8 cellular contexts compared by ENCODE assay signal in the genomic region with DNA sequence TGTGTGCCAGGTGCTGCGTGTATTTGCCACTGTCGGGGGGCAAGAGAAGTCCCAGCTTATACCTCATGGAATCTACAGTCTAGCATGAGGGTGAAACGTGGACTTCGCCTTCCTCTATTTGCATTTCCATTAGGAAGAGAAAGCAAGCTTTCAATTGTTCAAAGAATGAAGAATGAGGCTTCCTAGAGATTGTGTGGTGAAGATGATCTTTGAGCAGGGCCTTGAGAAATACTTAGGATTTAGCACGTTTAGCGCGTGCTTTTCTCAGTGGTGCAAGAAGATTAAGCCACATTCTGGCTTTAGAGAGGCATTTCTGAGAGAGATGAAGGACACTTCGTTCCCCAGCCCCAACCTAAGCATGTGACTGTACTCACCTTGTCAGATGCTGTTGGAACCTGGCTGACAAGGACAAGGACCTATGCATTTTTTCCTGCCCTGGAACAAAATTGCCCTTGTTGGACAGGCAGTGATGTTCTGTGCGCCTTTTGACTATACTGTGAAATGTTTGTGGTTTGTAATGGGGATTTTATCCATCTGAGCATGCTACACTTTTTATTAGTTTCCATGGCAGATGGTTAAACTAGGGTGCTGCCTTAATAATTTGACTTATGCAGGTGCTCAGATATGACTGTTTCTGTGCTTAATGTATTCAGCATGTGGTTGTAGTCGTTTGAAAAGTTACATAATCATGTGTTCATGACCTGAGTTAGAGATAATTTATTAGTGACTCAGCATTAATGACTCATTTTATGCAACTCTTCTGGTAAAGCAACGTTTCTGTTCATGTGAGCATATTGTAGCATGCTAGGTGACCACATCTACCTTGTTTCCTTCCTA. TPM values are rescaled to one million over a fixed set of nuclear protein-coding genes. Genes with fewer than 3 reads are reported as not detected.
A peak's percentile ranks its signal among the peaks of the same experiment; 100 is the strongest.
DNase-seq lines count a peak whose midpoint lies in the region; ATAC-seq, FAIRE-seq and TF ChIP-seq lines count a peak whose summit lies in the region.

No MANE protein-coding gene starts in this region.

- H3K4me3 ChIP-seq in H1 (ENCODE audit: extremely low read depth in 1 of 4, insufficient read depth in 2 of 4, low read depth in 3 of 4, low read length in 4 of 4): no peak overlapping the region
- H3K4me3 ChIP-seq in osteoblast (ENCODE audit: insufficient read depth, low read length): no peak overlapping the region

- H4K20me1 ChIP-seq in H1 (replicated peaks in 1 of 2; ENCODE audit: control insufficient read depth in 1 of 2, insufficient read depth in 2 of 2, low read length in 2 of 2) (peaks cover 0 to 2% of the 10 kb centered on the region in 2 experiments), osteoblast (ENCODE audit: insufficient read depth, low read length) (peaks cover 27% of the 10 kb centered on the region)

- peak overlapping the region in 1 of 2 donors; percentile 6 for H3K4me3 Mint-ChIP-seq in stimulated activated naive CD8-positive, alpha-beta T cell treated with anti-CD3 and anti-CD28 coated beads, Interleukin-15, amount 100 ng/mL, for 72 hours
- H3K4me3 Mint-ChIP-seq in immature natural killer cell: no peak overlapping the region

- H3K4me2 ChIP-seq in H1 (ENCODE audit: insufficient read depth in 1 of 2, low read depth in 2 of 2, low read length in 2 of 2) (peak overlapping the region in 1 of 2 experiments; percentile 30; a peak in 1 of 4 replicates), osteoblast (ENCODE audit: insufficient read depth, low read length) (no peak overlapping the region)

- peak; percentile 47 for ATAC-seq in GM21576 (IDR thresholded peaks at IDR 0.05; ENCODE audit: unreplicated experiment)
- peak; percentile 67 for ATAC-seq in stimulated activated naive CD8-positive, alpha-beta T cell treated with anti-CD3 and anti-CD28 coated beads, Interleukin-15, amount 100 ng/mL, for 72 hours

- no peak overlapping the region for H4K8ac ChIP-seq in H1 (ENCODE audit: extremely low read depth, insufficient read depth, low read length)

- no peak overlapping the region for H4K5ac ChIP-seq in H1 (ENCODE audit: insufficient read length, low read depth, low read length)

- H2BK12ac ChIP-seq in H1 (ENCODE audit: low read depth, low read length): no peak overlapping the region

- no peak overlapping the region for H2BK20ac ChIP-seq in H1 (ENCODE audit: low read length)

- H3K56ac ChIP-seq in H1 (replicated peaks; ENCODE audit: insufficient read length, low read depth, low read length): no peak overlapping the region

- H3K23ac ChIP-seq in H1 (ENCODE audit: insufficient read length): no peak overlapping the region

- no peak overlapping the region for H2BK15ac ChIP-seq in H1 (ENCODE audit: low read length)

- H2BK5ac ChIP-seq in H1 (ENCODE audit: low read depth, low read length): no peak overlapping the region

- peaks cover 6 to 12% (median 12%) of the 10 kb centered on the region in 3 donors for H3K36me3 Mint-ChIP-seq in immature natural killer cell

- no peak overlapping the region for H4K91ac ChIP-seq in H1 (replicated peaks; ENCODE audit: insufficient read length, low read length)

- no peak for TF ChIP-seq CTCF in H1 (IDR thresholded peaks at IDR 0.05; ENCODE audit: control extremely low read depth in 1 of 3, insufficient read depth in 1 of 3, low read depth in 1 of 3, low read length in 3 of 3)
- no peak for TF ChIP-seq CTCF in osteoblast (IDR thresholded peaks at IDR 0.05; ENCODE audit: extremely low read depth, low read depth, low read length)

- no peak overlapping the region for H3K9ac ChIP-seq in H1 (replicated peaks in 1 of 4; ENCODE audit: extremely low read depth in 1 of 4, low read depth in 3 of 4, low read length in 3 of 4)

- 75% methylated on average over 11 of the region's 11 CpGs; no CpG with 5 or more reads in 1 of the 2 experiments for WGBS in H1 (ENCODE audit: extremely low coverage in 1 of 2, insufficient coverage in 1 of 2, insufficient read length in 1 of 2, insufficient replicate concordance in 2 of 2, low coverage in 1 of 2, low lambda C conversion rate in 2 of 2, missing lambda C conversion rate in 1 of 2), 2 experiments

- peak; percentile 78 for FAIRE-seq in GM12891 (lab: Jason Lieb, UNC)
- no peak for FAIRE-seq in H1 (lab: Jason Lieb, UNC)

- TF ChIP-seq RAD21 in H1 (IDR thresholded peaks at IDR 0.05 in 1 of 2, conservative IDR thresholded peaks at IDR 0.05 in 1 of 2; ENCODE audit: low read depth in 2 of 2, low read length in 2 of 2): no peak

- no peaks in the 10 kb centered on the region for H3K9me3 ChIP-seq in H1 (ENCODE audit: insufficient read depth in 2 of 2, low read depth in 1 of 2, low read length in 1 of 2)
- H3K9me3 ChIP-seq in osteoblast (ENCODE audit: low read depth, low read length): no peaks in the 10 kb centered on the region

- 0 out of 2 replicates have a peak, but pooled peaks cover 3% of the 10 kb centered on the region for H3K79me1 ChIP-seq in H1 (ENCODE audit: low read depth, low read length)

- H3K27me3 Mint-ChIP-seq in stimulated activated naive CD8-positive, alpha-beta T cell treated with anti-CD3 and anti-CD28 coated beads, Interleukin-15, amount 100 ng/mL, for 72 hours: no peaks in the 10 kb centered on the region
- no peaks in the 10 kb centered on the region for H3K27me3 Mint-ChIP-seq in immature natural killer cell (ENCODE audit: low read depth in 3 of 3)

- TF ChIP-seq POLR2A in GM12891 (IDR thresholded peaks at IDR 0.05; ENCODE audit: low read depth, low read length): no peak
- no peak for TF ChIP-seq POLR2A in H1 (IDR thresholded peaks at IDR 0.05; ENCODE audit: control extremely low read depth in 1 of 2, low read depth in 2 of 2, low read length in 2 of 2)

- H3K4me1 ChIP-seq in H1 (replicated peaks in 1 of 4; ENCODE audit: control insufficient read depth in 3 of 4, insufficient read depth in 4 of 4, low read length in 3 of 4) (peaks cover 0 to 9% (median 4%) of the 10 kb centered on the region in 4 experiments; a peak in 3 of 7 replicates), osteoblast (ENCODE audit: insufficient read depth, low read length) (peaks cover 21% of the 10 kb centered on the region)

- H3K79me2 ChIP-seq in H1 (ENCODE audit: control insufficient read depth in 1 of 2, insufficient read depth in 2 of 2, low read length in 2 of 2): peaks cover 4 to 71% of the 10 kb centered on the region in 2 experiments
- H3K79me2 ChIP-seq in osteoblast (ENCODE audit: insufficient read depth, low read length): peaks cover 71% of the 10 kb centered on the region

- H3K4ac ChIP-seq in H1 (replicated peaks; ENCODE audit: insufficient read length, low read depth, low read length): no peak overlapping the region

- H3K18ac ChIP-seq in H1 (ENCODE audit: extremely low read depth, low read length): no peak overlapping the region

- no peaks in the 10 kb centered on the region for H3K9me3 Mint-ChIP-seq in stimulated activated naive CD8-positive, alpha-beta T cell treated with anti-CD3 and anti-CD28 coated beads, Interleukin-15, amount 100 ng/mL, for 72 hours
- H3K9me3 Mint-ChIP-seq in immature natural killer cell: peaks cover 0 to 1% (median 0%) of the 10 kb centered on the region in 6 donors

- no peaks in the 10 kb centered on the region for H3K23me2 ChIP-seq in H1 (ENCODE audit: low read depth, low read length)

- H3K36me3 ChIP-seq in H1 (ENCODE audit: control insufficient read depth in 2 of 4, insufficient read depth in 4 of 4, low read length in 3 of 4) (no peaks in the 10 kb centered on the region), osteoblast (ENCODE audit: insufficient read depth, low read length) (no peaks in the 10 kb centered on the region)

- H2AFZ ChIP-seq in H1 (ENCODE audit: low read length) (no peak overlapping the region), osteoblast (ENCODE audit: low read length) (no peak overlapping the region)

- no peak overlapping the region for H3K27ac ChIP-seq in H1 (ENCODE audit: low read depth, low read length)
- H3K27ac ChIP-seq in osteoblast (ENCODE audit: low read depth, low read length): no peak overlapping the region

- POLR2A ChIA-PET in H1 (lab: Charles Lee; ENCODE audit: partially characterized antibody): no interaction called here

- peak overlapping the region in 1 of 2 donors; percentile 4 for H3K27ac Mint-ChIP-seq in stimulated activated naive CD8-positive, alpha-beta T cell treated with anti-CD3 and anti-CD28 coated beads, Interleukin-15, amount 100 ng/mL, for 72 hours
- no peak overlapping the region for H3K27ac Mint-ChIP-seq in immature natural killer cell

- CTCF ChIA-PET in H1 (lab: Charles Lee; ENCODE audit: partially characterized antibody): no interaction called here

- no peaks in the 10 kb centered on the region for H3K27me3 ChIP-seq in H1 (replicated peaks in 1 of 4; ENCODE audit: control insufficient read depth in 3 of 4, extremely low read depth in 1 of 4, insufficient read depth in 3 of 4, low read length in 3 of 4)
- H3K27me3 ChIP-seq in osteoblast (ENCODE audit: insufficient read depth, low read length): no peaks in the 10 kb centered on the region

- DNase-seq in GM12891 (ENCODE audit: insufficient read length, low spot score) (no peak), HPDE6-E6E7 (ENCODE audit: extremely low spot score) (peak; percentile 61), H1 (ENCODE audit: low read depth in 1 of 2, low spot score in 2 of 2) (no peak), immature natural killer cell (no peak), osteoblast (ENCODE audit: insufficient read length, low spot score, missing footprints) (no peak)
- no peak for DNase-seq in stimulated activated naive CD8-positive, alpha-beta T cell treated with anti-CD3 and anti-CD28 coated beads, Interleukin-15, amount 100 ng/mL, for 72 hours
- no peak for DNase-seq in stimulated activated CD4-positive, alpha-beta T cell treated with anti-CD3 and anti-CD28 coated beads, Interleukin-1b, Interleukin-23, amount 100 ng/mL, for 48 hours

- H3K14ac ChIP-seq in H1 (ENCODE audit: insufficient read length): no peak overlapping the region

- no peak for TF ChIP-seq EP300 in H1 (IDR thresholded peaks at IDR 0.05; ENCODE audit: borderline replicate concordance in 1 of 2, low read depth in 2 of 2, low read length in 2 of 2)

- no peak overlapping the region for H2BK120ac ChIP-seq in H1 (replicated peaks; ENCODE audit: low read depth, low read length)

- no peak overlapping the region for H2AK5ac ChIP-seq in H1 (ENCODE audit: low read depth, low read length)

- H3K4me1 Mint-ChIP-seq in stimulated activated naive CD8-positive, alpha-beta T cell treated with anti-CD3 and anti-CD28 coated beads, Interleukin-15, amount 100 ng/mL, for 72 hours: peaks cover 50% of the 10 kb centered on the region
- H3K4me1 Mint-ChIP-seq in immature natural killer cell: peaks cover 20 to 44% of the 10 kb centered on the region in 2 donors

RNA-seq across cellular contexts. Expression of gene TULP4, which starts 10.7 kb away (rescaled TPM):
- polyA plus RNA-seq in GM12891 (2012; ENCODE audit: low read depth, missing spikeins): 2.2 TPM
- total RNA-seq in H1 (2021; fragmentation: NEBNext Ultra II Directional; extraction: Animal tissue kit (Norgen Biotek cat#: 25700)): 45.9 and 51.6 TPM in 2 replicates
- 7.7 and 9.5 TPM in 2 replicates for polyA plus RNA-seq in H1 (2011; rRNA removed)
- 6.6 TPM for polyA plus RNA-seq in H1 (2011; cell fraction: cytosol; rRNA removed)
- 17.4 TPM for polyA plus RNA-seq in H1 (2011; cell fraction: nucleus; rRNA removed)
- polyA plus RNA-seq in H1 (2012, experiment 1 of 2): 6.4 to 7.5 TPM (median 6.6 TPM) in 4 replicates
- polyA plus RNA-seq in H1 (2012, experiment 2 of 2): 0.38 TPM
- 12.3 TPM for polyA plus RNA-seq in H1 (2013, experiment 1 of 2)
- polyA plus RNA-seq in H1 (2013, experiment 2 of 2): 9.7 TPM
- 61.1 and 67.8 TPM in 2 replicates for polyA minus RNA-seq in H1 (2011; rRNA and poly(A)+ RNA removed)
- 41.9 TPM for polyA minus RNA-seq in H1 (2011; cell fraction: cytosol; rRNA and poly(A)+ RNA removed)
- 81.3 TPM for polyA minus RNA-seq in H1 (2011; cell fraction: nucleus; rRNA and poly(A)+ RNA removed)
- 10 to 100 TPM; 19.0 to 46.9 (median 22.2) TPM for polyA plus RNA-seq in immature natural killer cell
- total RNA-seq in osteoblast: 172 and 210 TPM in 2 replicates
